Comparison of ENCODE assay signal across 8 cellular contexts in the genomic region with DNA sequence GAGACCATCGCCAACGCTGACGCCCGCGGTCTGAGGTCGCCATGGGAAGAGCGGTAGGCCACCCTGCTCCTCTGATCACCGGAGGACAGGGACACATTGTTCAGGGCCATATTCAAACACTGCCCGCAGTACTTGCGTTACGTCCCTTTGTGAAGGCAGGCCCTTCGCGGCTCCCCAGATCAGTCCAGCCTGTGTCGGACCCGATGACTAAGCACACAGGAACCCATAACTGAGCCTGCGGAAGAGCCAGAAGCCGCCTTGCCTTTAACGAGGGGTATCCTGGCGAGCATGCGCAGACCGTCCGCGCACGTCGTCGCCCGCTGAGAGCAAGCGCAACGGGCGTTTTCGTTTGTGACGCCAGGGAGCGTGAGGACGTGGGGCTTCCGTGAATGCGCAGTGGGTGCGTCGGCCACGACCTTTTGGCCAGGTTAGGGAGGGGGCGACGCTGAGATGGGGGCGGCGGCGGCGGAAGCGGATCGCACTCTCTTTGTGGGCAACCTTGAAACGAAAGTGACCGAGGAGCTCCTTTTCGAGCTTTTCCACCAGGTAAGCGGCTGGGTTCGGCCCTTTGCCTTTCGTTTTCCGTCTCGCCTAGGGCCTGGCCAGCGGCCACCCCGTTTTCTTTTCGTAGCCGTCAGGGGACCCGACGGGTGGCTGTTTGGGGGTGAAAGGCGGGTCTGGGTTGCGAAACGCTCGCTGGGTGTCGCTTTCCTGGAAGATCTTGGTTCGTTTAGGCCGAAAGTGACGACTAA. TPM values are rescaled to one million over a fixed set of nuclear protein-coding genes. Genes with fewer than 3 reads are reported as not detected.
DNase-seq lines count a peak whose midpoint lies in the region; ATAC-seq and TF ChIP-seq lines count a peak whose summit lies in the region.

A gene with protein sequence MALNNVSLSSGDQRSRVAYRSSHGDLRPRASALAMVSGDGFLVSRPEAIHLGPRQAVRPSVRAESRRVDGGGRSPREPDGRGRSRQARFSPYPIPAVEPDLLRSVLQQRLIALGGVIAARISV (minus strand): TSS at position 290 of the 752 bp plus-strand sequence. CDS start 180 bp downstream, at position 110.
A gene with protein sequence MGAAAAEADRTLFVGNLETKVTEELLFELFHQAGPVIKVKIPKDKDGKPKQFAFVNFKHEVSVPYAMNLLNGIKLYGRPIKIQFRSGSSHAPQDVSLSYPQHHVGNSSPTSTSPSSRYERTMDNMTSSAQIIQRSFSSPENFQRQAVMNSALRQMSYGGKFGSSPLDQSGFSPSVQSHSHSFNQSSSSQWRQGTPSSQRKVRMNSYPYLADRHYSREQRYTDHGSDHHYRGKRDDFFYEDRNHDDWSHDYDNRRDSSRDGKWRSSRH (plus strand): TSS at position 445 of the 752 bp plus-strand sequence. CDS start 6 bp downstream, at position 451.

- in situ Hi-C loops in GM13977 (cut with MboI; ENCODE audit: low pct_unique_long_range_greater_than_20kb, low sequenced_read_pairs, unreplicated experiment), result no loop called here

- H3K27ac Mint-ChIP-seq in T-helper 17 cell, result peak within 1 kb of the TSS; percentile 98

- intact Hi-C loops in right cardiac atrium (cut with DNase I) (loop anchor here in 1 of 4 donors (5.0 kb wide), 1 partner anchor 37 kb away; a partner anchor contains a TSS), uterus (cut with DNase I; ENCODE audit: low total_unique reads) (no loop called here)

- H3K27me3 Mint-ChIP-seq in T-helper 17 cell, result no peaks in the 10 kb centered on the region

- H3K4me3 Mint-ChIP-seq in T-helper 17 cell, result peak within 1 kb of the TSS; percentile 95

- peaks cover 1% of the 10 kb centered on the region for H3K4me1 ChIP-seq in right cardiac atrium (ENCODE audit: control insufficient read depth, insufficient read depth, low read length)
- H3K4me1 ChIP-seq in uterus, result peaks cover 0 to 16% of the 10 kb centered on the region in 2 donors

- H3K36me3 Mint-ChIP-seq in T-helper 17 cell (ENCODE audit: low read depth), result peaks cover 9% of the 10 kb centered on the region

- WGBS in right cardiac atrium, result under 1% methylated on average over 69 of the region's 69 CpGs

- H3K27ac ChIP-seq in right cardiac atrium (ENCODE audit: low read length) (peak within 1 kb of the TSS; percentile 96), uterus (peak within 1 kb of the TSS; percentile 97 to 98)

- H3K4me1 Mint-ChIP-seq in T-helper 17 cell, result peaks cover 39% of the 10 kb centered on the region

- peak; percentile 96 to 97 for TF ChIP-seq POLR2A in uterus (IDR thresholded peaks at IDR 0.05)

- DNase-seq in GM13977 (ENCODE audit: low spot score) (peak; percentile 90), NCI-H1694 (lab: John Stamatoyannopoulos, UW) (peak; percentile 59), T-helper 17 cell (peak; percentile 95 to 97 (median 97)), anterior cingulate cortex (lab: John Stamatoyannopoulos, UW) (peak; percentile 65 to 97 (median 92)), right cardiac atrium (peak; percentile 99 to 100 (median 100)), pulmonary artery endothelial cell (ENCODE audit: low read depth, low spot score) (peak; percentile 96), uterus (peak; percentile 98)

- no peaks in the 10 kb centered on the region for H3K36me3 ChIP-seq in uterus

- peak; percentile 92 for ATAC-seq in HG02884 (IDR thresholded peaks at IDR 0.05; ENCODE audit: unreplicated experiment)
- ATAC-seq in T-helper 17 cell, result peak; percentile 93
- peak; percentile 99 for ATAC-seq in right cardiac atrium

- TF ChIP-seq CTCF in GM13977 (IDR thresholded peaks at IDR 0.05; ENCODE audit: extremely low read depth, insufficient read depth, missing control alignments) (peak; percentile 31), uterus (IDR thresholded peaks at IDR 0.05) (peak in 1 of 4 experiments; percentile 41)

- H3K9me3 ChIP-seq in T-helper 17 cell (ENCODE audit: control insufficient read depth, low read length, poor library complexity, severe bottlenecking) (no peaks in the 10 kb centered on the region), right cardiac atrium (ENCODE audit: control insufficient read depth, low read length) (no peaks in the 10 kb centered on the region), uterus (no peaks in the 10 kb centered on the region)

- H3K27me3 ChIP-seq in right cardiac atrium (ENCODE audit: control insufficient read depth, insufficient read depth) (no peaks in the 10 kb centered on the region), uterus (no peaks in the 10 kb centered on the region)

- H3K4me3 ChIP-seq in right cardiac atrium (ENCODE audit: low read length) (peak within 1 kb of the TSS; percentile 98), uterus (peak within 1 kb of the TSS; percentile 80 to 84)

RNA-seq across cellular contexts. Expression of the first gene that starts in this region (rescaled TPM):
- 1 to 10 TPM; 9.4 to 9.8 TPM for total RNA-seq in T-helper 17 cell
- 10 to 100 TPM in 1 of 4 donors, 1 to 10 TPM in 3; 6.7 to 13.6 (median 8.5) TPM for total RNA-seq in right cardiac atrium
- 11.8 TPM for polyA plus RNA-seq in right cardiac atrium
- total RNA-seq in pulmonary artery endothelial cell, result 3.2 and 5.0 TPM in 2 replicates
- 1 to 10 TPM; 3.2 to 5.7 (median 4.8) TPM for total RNA-seq in uterus

RNA-seq across cellular contexts. Expression of the second gene that starts in this region (rescaled TPM):
- total RNA-seq in T-helper 17 cell (10 to 100 TPM; 57.8 to 59.2 TPM), right cardiac atrium (10 to 100 TPM; 20.5 to 24.5 (median 22.2) TPM), pulmonary artery endothelial cell (49.8 and 59.9 TPM in 2 replicates), uterus (100 to 1,000 TPM in 1 of 4 donors, 10 to 100 TPM in 3; 12.8 to 107 (median 44.1) TPM)
- 7.9 TPM for polyA plus RNA-seq in right cardiac atrium

Comparison
In these comparisons a context has a peak if more than half of its experiments do, and no peak if none do; other contexts are left out.
1. Peak in every context shown above with its lines: DNase-seq, ATAC-seq, H3K4me3 ChIP-seq and H3K27ac ChIP-seq.